ENCODE assay signal across 1 cellular context in the genomic region with DNA sequence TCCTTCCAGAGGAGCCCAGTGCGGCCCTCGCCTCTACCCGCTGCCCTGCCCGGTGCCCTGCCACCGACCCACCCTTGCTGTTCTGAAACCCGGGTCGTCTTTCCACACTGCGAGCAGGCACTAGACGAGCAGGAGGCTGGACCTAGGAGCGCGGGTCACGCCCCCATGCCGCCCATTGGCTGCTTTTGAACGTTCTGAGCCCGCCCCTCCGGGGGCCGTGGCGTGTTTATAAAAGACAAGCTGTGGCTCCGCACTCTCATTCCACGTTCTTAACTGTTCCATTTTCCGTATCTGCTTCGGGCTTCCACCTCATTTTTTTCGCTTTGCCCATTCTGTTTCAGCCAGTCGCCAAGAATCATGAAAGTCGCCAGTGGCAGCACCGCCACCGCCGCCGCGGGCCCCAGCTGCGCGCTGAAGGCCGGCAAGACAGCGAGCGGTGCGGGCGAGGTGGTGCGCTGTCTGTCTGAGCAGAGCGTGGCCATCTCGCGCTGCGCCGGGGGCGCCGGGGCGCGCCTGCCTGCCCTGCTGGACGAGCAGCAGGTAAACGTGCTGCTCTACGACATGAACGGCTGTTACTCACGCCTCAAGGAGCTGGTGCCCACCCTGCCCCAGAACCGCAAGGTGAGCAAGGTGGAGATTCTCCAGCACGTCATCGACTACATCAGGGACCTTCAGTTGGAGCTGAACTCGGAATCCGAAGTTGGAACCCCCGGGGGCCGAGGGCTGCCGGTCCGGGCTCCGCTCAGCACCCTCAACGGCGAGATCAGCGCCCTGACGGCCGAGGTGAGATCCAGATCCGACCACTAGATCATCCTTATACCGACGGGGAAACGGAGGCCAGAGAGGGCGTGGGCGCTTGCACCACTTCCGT.
TF ChIP-seq lines count a peak whose summit lies in the region.

A gene with protein sequence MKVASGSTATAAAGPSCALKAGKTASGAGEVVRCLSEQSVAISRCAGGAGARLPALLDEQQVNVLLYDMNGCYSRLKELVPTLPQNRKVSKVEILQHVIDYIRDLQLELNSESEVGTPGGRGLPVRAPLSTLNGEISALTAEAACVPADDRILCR (plus strand): TSS at position 259 of the 871 bp plus-strand sequence. CDS start 99 bp downstream, at position 358.

TF ChIP-seq in HepG2, 621 proteins besides CTCF, POLR2A, EP300 and RAD21 (continued from another document and continues in another):
- TF ChIP-seq PRDM15 (CRISPR knock-in tag; IDR thresholded peaks at IDR 0.05) (peak; percentile 89), ZNF770 (CRISPR knock-in tag; IDR thresholded peaks at IDR 0.05) (peak; percentile 79), CREM (IDR thresholded peaks at IDR 0.05) (peak; percentile 53; the same call in 1 of the 2 replicates), CREM (CRISPR knock-in tag; IDR thresholded peaks at IDR 0.05) (0 out of 2 replicates have a peak, but pooled peaks have one; percentile 7), NFKB2 (CRISPR knock-in tag; IDR thresholded peaks at IDR 0.05; ENCODE audit: borderline replicate concordance) (peak; percentile 98), NCOR1 (IDR thresholded peaks at IDR 0.05; ENCODE audit: borderline replicate concordance, low read length) (no peak; the same call in 1 of the 2 replicates), TOE1 (CRISPR knock-in tag; IDR thresholded peaks at IDR 0.05) (no peak; the same call in 1 of the 2 replicates), ZNF556 (CRISPR knock-in tag; IDR thresholded peaks at IDR 0.05; ENCODE audit: borderline replicate concordance) (peak; percentile 99), ATF5 (CRISPR knock-in tag; IDR thresholded peaks at IDR 0.05; ENCODE audit: low read depth) (peak; percentile 95; the same call in 1 of the 2 replicates), ZNF83 (CRISPR knock-in tag; IDR thresholded peaks at IDR 0.05; ENCODE audit: borderline replicate concordance) (peak; percentile 92; the same call in 1 of the 2 replicates), ZNF776 (CRISPR knock-in tag; IDR thresholded peaks at IDR 0.05) (peak; percentile 75; the same call in 1 of the 2 replicates), KLF9 (CRISPR knock-in tag; IDR thresholded peaks at IDR 0.05; ENCODE audit: low read depth) (peak; percentile 99), ZNF337 (CRISPR knock-in tag; IDR thresholded peaks at IDR 0.05; ENCODE audit: borderline replicate concordance, low read depth) (peak; percentile 90; the same call in 1 of the 2 replicates), ZFP82 (CRISPR knock-in tag; IDR thresholded peaks at IDR 0.05; ENCODE audit: borderline replicate concordance) (peak; percentile 97), YY1 (IDR thresholded peaks at IDR 0.05; ENCODE audit: insufficient read depth, insufficient replicate concordance, low read depth, low read length) (peak; percentile 59), ZSCAN12 (CRISPR knock-in tag; IDR thresholded peaks at IDR 0.05) (peak; percentile 19), KLF15 (CRISPR knock-in tag; IDR thresholded peaks at IDR 0.05; ENCODE audit: borderline replicate concordance) (peak; percentile 77; the same call in 1 of the 2 replicates), ETV6 (CRISPR knock-in tag; conservative IDR thresholded peaks at IDR 0.05) (peak; percentile 49), MIER3 (CRISPR knock-in tag; IDR thresholded peaks at IDR 0.05; ENCODE audit: borderline replicate concordance) (peak; percentile 90; the same call in 1 of the 2 replicates), PCBP2 (optimal IDR thresholded peaks at IDR 0.05; ENCODE audit: low read depth, low read length, poor library complexity, severe bottlenecking) (no peak), ZNF747 (CRISPR knock-in tag; IDR thresholded peaks at IDR 0.05; ENCODE audit: borderline replicate concordance) (peak; percentile 96; the same call in 1 of the 2 replicates), ZNF230 (CRISPR knock-in tag; IDR thresholded peaks at IDR 0.05) (peak; percentile 98), TAF15 (IDR thresholded peaks at IDR 0.05; ENCODE audit: low read depth, low read length, poor library complexity, severe bottlenecking) (peak; percentile 98), ATAD3A (CRISPR knock-in tag; IDR thresholded peaks at IDR 0.05) (no peak; the same call in none of the 2 replicates), ZNF33A (CRISPR knock-in tag; IDR thresholded peaks at IDR 0.05; ENCODE audit: borderline replicate concordance) (no peak), ZNF367 (CRISPR knock-in tag; IDR thresholded peaks at IDR 0.05; ENCODE audit: borderline replicate concordance) (peak; percentile 21), ZNF672 (CRISPR knock-in tag; IDR thresholded peaks at IDR 0.05) (peak; percentile 84; the same call in 1 of the 2 replicates), ATRX (CRISPR knock-in tag; IDR thresholded peaks at IDR 0.05; ENCODE audit: borderline replicate concordance) (no peak; the same call in 1 of the 2 replicates), SNAPC2 (CRISPR knock-in tag; IDR thresholded peaks at IDR 0.05) (peak; percentile 96), BRD4 (CRISPR knock-in tag; IDR thresholded peaks at IDR 0.05) (peak; percentile 80), TGIF2 (CRISPR knock-in tag; IDR thresholded peaks at IDR 0.05) (peak; percentile 99), ZNF607 (CRISPR knock-in tag; IDR thresholded peaks at IDR 0.05; ENCODE audit: borderline replicate concordance) (peak; percentile 99)
- TF ChIP-seq, protein P1, sequence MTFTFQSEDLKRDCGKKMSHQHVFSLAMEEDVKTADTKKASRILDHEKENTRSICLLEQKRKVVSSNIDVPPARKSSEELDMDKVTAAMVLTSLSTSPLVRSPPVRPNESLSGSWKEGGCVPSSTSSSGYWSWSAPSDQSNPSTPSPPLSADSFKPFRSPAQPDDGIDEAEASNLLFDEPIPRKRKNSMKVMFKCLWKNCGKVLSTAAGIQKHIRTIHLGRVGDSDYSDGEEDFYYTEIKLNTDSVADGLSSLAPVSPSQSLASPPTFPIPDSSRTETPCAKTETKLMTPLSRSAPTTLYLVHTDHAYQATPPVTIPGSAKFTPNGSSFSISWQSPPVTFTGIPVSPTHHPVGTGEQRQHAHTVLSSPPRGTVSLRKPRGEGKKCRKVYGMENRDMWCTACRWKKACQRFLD (CRISPR knock-in tag; IDR thresholded peaks at IDR 0.05; ENCODE audit: borderline replicate concordance): peak; percentile 96
- TF ChIP-seq, protein P2, sequence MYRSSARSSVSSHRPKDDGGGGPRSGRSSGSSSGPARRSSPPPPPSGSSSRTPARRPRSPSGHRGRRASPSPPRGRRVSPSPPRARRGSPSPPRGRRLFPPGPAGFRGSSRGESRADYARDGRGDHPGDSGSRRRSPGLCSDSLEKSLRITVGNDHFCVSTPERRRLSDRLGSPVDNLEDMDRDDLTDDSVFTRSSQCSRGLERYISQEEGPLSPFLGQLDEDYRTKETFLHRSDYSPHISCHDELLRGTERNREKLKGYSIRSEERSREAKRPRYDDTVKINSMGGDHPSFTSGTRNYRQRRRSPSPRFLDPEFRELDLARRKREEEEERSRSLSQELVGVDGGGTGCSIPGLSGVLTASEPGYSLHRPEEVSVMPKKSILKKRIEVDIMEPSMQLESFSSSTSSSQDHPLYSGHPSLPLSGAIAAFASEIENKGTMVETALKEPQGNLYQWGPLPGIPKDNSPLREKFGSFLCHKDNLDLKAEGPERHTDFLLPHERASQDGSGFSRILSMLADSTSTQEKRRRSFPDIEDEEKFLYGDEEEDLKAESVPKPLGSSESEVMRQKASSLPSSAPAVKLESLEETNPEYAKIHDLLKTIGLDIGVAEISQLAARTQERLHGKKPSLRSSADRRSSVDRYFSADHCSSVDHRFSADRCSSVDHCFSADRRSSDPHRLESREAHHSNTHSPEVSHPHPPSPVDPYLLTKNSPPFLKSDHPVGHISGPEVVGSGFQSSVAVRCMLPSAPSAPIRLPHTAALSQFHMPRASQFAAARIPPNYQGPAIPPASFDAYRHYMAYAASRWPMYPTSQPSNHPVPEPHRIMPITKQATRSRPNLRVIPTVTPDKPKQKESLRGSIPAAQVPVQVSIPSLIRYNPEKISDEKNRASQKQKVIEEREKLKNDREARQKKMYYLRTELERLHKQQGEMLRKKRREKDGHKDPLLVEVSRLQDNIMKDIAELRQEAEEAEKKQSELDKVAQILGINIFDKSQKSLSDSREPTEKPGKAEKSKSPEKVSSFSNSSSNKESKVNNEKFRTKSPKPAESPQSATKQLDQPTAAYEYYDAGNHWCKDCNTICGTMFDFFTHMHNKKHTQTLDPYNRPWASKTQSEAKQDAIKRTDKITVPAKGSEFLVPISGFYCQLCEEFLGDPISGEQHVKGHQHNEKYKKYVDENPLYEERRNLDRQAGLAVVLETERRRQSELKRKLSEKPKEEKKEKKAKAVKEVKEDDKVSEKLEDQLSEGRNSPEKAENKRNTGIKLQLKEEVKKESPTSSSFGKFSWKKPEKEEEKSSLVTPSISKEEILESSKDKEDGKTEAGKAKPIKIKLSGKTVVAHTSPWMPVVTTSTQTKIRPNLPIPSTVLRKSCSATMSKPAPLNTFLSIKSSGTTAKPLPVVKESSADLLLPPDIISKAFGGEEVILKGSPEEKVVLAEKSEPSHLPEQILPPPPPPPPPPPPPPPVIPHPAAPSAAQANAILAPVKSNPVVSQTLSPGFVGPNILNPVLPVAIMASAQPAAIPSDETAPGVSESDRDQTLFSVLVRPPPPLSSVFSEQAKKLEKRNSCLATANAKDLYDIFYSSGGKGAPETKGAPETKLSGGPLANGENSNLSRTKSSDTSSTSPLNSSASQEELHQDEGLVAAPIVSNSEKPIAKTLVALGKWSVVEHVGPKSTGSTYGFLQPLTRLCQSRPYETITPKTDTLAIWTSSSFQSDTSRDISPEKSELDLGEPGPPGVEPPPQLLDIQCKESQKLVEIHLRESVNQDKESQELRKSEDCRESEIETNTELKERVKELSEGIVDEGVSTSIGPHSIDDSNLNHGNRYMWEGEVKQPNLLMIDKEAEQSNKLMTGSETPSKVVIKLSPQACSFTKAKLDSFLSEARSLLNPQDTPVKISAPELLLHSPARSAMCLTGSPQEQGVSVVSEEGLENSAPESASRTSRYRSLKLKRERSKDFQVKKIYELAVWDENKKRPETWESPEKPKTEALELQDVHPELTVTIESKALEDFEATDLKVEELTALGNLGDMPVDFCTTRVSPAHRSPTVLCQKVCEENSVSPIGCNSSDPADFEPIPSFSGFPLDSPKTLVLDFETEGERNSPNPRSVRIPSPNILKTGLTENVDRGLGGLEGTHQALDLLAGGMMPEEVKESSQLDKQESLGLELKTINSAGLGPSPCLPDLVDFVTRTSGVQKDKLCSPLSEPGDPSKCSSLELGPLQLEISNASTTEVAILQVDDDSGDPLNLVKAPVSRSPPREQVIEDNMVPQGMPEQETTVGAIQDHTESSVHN (CRISPR knock-in tag; IDR thresholded peaks at IDR 0.05): peak; percentile 95
- TF ChIP-seq, protein P3, sequence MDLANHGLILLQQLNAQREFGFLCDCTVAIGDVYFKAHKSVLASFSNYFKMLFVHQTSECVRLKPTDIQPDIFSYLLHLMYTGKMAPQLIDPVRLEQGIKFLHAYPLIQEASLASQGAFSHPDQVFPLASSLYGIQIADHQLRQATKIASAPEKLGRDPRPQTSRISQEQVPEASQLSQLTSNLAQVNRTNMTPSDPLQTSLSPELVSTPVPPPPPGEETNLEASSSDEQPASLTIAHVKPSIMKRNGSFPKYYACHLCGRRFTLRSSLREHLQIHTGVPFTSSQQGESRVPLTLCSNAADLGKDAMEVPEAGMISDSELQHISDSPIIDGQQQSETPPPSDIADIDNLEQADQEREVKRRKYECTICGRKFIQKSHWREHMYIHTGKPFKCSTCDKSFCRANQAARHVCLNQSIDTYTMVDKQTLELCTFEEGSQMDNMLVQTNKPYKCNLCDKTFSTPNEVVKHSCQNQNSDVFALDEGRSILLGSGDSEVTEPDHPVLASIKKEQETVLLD (CRISPR knock-in tag; IDR thresholded peaks at IDR 0.05; ENCODE audit: low read depth): peak; percentile 85
- TF ChIP-seq, protein P4, sequence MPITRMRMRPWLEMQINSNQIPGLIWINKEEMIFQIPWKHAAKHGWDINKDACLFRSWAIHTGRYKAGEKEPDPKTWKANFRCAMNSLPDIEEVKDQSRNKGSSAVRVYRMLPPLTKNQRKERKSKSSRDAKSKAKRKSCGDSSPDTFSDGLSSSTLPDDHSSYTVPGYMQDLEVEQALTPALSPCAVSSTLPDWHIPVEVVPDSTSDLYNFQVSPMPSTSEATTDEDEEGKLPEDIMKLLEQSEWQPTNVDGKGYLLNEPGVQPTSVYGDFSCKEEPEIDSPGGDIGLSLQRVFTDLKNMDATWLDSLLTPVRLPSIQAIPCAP (CRISPR knock-in tag; IDR thresholded peaks at IDR 0.05; ENCODE audit: low read depth): peak; percentile 70; the same call in 1 of the 2 replicates
